Comparison of ENCODE assay signal across 12 cellular contexts in genomic region chr2:231546014-231546413, GRCh38. TPM values are rescaled to one million over a fixed set of nuclear protein-coding genes. Genes with fewer than 3 reads are reported as not detected.
DNase-seq lines count a peak whose midpoint lies in the region; ATAC-seq, FAIRE-seq and TF ChIP-seq lines count a peak whose summit lies in the region.
"Had no signal": no experiment of that assay in that cellular context is flagged by ENCODE, and none has a peak within 500 bp of the region (broad histone marks: within the 10 kb centered on the region; RNA-seq: fewer than 3 reads in every experiment).

No MANE protein-coding gene starts in this region.

- POLR2A ChIA-PET in activated CD4-positive, alpha-beta T cell treated with anti-CD3 and anti-CD28 coated beads, Interleukin-2, amount 10 ng/mL, durations not matched to agents 7 days and 5 days (lab: Charles Lee) = interaction anchor here (0.6 kb wide), 1 partner anchor 29 kb away, joined by 4 read pairs; no protein-coding TSS in a partner anchor
- POLR2A ChIA-PET in GM12878 (lab: Charles Lee) = interaction anchor here (0.5 to 2.1 kb wide), 7 partner anchors 8 to 68 kb away, joined by 3 to 9 read pairs (median 4); no protein-coding TSS in a partner anchor

- peaks cover 14% of the 10 kb centered on the region for H3K9me3 Mint-ChIP-seq in activated CD4-positive, alpha-beta T cell treated with anti-CD3 and anti-CD28 coated beads, Interleukin-2, amount 10 ng/mL, durations not matched to agents 7 days and 5 days

- CTCF ChIA-PET in activated CD4-positive, alpha-beta T cell treated with anti-CD3 and anti-CD28 coated beads, Interleukin-2, amount 10 ng/mL, durations not matched to agents 7 days and 5 days (lab: Charles Lee) = interaction anchor here (0.7 to 1.9 kb wide), 10 partner anchors 9 to 67 kb away, joined by 3 to 7 read pairs (median 4); partner anchors contain the start of gene NMUR1
- CTCF ChIA-PET in GM12878 (lab: Yijun Ruan, JAX) = interaction anchor here (0.6 to 5.7 kb wide), 10 partner anchors 10 to 126 kb away, joined by 3 to 48 read pairs (median 4); no protein-coding TSS in a partner anchor

- H3K27me3 Mint-ChIP-seq in activated CD4-positive, alpha-beta T cell treated with anti-CD3 and anti-CD28 coated beads, Interleukin-2, amount 10 ng/mL, durations not matched to agents 7 days and 5 days = peaks cover 18% of the 10 kb centered on the region

- H3K9me3 ChIP-seq in GM12878 (replicated peaks; ENCODE audit: control insufficient read depth, insufficient read depth, low read length) (peaks cover 7% of the 10 kb centered on the region; the same call in 2 of the 3 replicates), spleen (peaks cover 3 to 17% (median 12%) of the 10 kb centered on the region in 8 donors)
- H3K9me3 ChIP-seq: adrenal gland had no signal

- H3K4me1 ChIP-seq in KMS-11 (ENCODE audit: low read depth, poor library complexity, severe bottlenecking) (peaks cover 22% of the 10 kb centered on the region), GM12878 (ENCODE audit: control insufficient read depth, insufficient read depth, low read length) (peaks cover 30% of the 10 kb centered on the region), spleen (peaks cover 18 to 76% (median 32%) of the 10 kb centered on the region in 6 donors)

- H2AFZ ChIP-seq in KMS-11 (ENCODE audit: low read depth) = peak overlapping the region; percentile 37; the same call in 1 of the 2 replicates
- H2AFZ ChIP-seq in GM12878 (ENCODE audit: control insufficient read depth, low read depth, low read length) = peak overlapping the region; percentile 84

- TF ChIP-seq EP300 in GM12878 (IDR thresholded peaks at IDR 0.05; ENCODE audit: borderline replicate concordance in 1 of 2, control insufficient read depth in 1 of 2, low read depth in 2 of 2, low read length in 2 of 2) = no peak

- no peak for DNase-seq in activated CD4-positive, alpha-beta T cell treated with anti-CD3 and anti-CD28 coated beads, Interleukin-2, amount 10 ng/mL, durations not matched to agents 7 days and 5 days
- no peak for DNase-seq in activated CD4-positive, alpha-beta T cell treated with anti-CD3 and anti-CD28 coated beads, Interleukin-2, amount 50 U/mL, for 1 hour
- no peak for DNase-seq in GM12878 (ENCODE audit: low read depth, low spot score)
- no peak for DNase-seq in spleen
- DNase-seq in HuH-7 (ENCODE audit: low spot score) = no peak
- no peak for DNase-seq in D721Med (ENCODE audit: insufficient read length, low spot score)

- FAIRE-seq in GM12878 (lab: Jason Lieb, UNC) (no peak), D721Med (lab: Jason Lieb, UNC) (no peak)

- H3K4me3 ChIP-seq in KMS-11 (IDR thresholded peaks at IDR 0.05; ENCODE audit: insufficient read depth, low read depth, low read length) (no peak overlapping the region), GM12878 (no peak overlapping the region), spleen (peak overlapping the region in 1 of 8 donors; percentile 42)
- H3K4me3 ChIP-seq: adrenal gland, transverse colon had no signal

- intact Hi-C loops in GM12878 (cut with micrococcal nuclease; ENCODE audit: unreplicated experiment) (loop anchor here (5.0 kb wide), 1 partner anchor 84 kb away; the partner anchor contains the start of gene NCL), spleen (cut with DNase I; ENCODE audit: low total_unique reads) (no loop called here)

- no peak for TF ChIP-seq POLR2A in GM12878 (IDR thresholded peaks at IDR 0.05; ENCODE audit: low read depth, low read length)
- TF ChIP-seq POLR2A in spleen (IDR thresholded peaks at IDR 0.05) = no peak

- H3K4me3 Mint-ChIP-seq in activated CD4-positive, alpha-beta T cell treated with anti-CD3 and anti-CD28 coated beads, Interleukin-2, amount 10 ng/mL, durations not matched to agents 7 days and 5 days = peak overlapping the region; percentile 55

- SMC1A ChIA-PET in GM12878 (lab: Charles Lee; ENCODE audit: uncharacterized antibody, unreplicated experiment) = interaction anchor here (0.6 to 2.7 kb wide), 5 partner anchors 10 to 59 kb away, joined by 3 to 21 read pairs (median 8); no protein-coding TSS in a partner anchor

- H3K4me2 ChIP-seq in KMS-11 = peak overlapping the region; percentile 92; the same call in 1 of the 2 replicates
- H3K4me2 ChIP-seq in GM12878 (ENCODE audit: control insufficient read depth, insufficient read depth) = peak overlapping the region; percentile 95

- TF ChIP-seq RAD21 in GM12878 (IDR thresholded peaks at IDR 0.05; ENCODE audit: insufficient read depth, low read depth, low read length) = no peak

- H3K27me3 ChIP-seq in KMS-11 (ENCODE audit: insufficient read depth, low read depth) (no peaks in the 10 kb centered on the region), GM12878 (replicated peaks in 1 of 2; ENCODE audit: control insufficient read depth in 2 of 2, insufficient read depth in 2 of 2, low read length in 1 of 2) (no peaks in the 10 kb centered on the region), spleen (replicated peaks in 1 of 7) (no peaks in the 10 kb centered on the region)
- H3K27me3 ChIP-seq: adrenal gland, transverse colon had no signal

- H3K27ac Mint-ChIP-seq in activated CD4-positive, alpha-beta T cell treated with anti-CD3 and anti-CD28 coated beads, Interleukin-2, amount 10 ng/mL, durations not matched to agents 7 days and 5 days = peak overlapping the region; percentile 91

- in situ Hi-C loops in GM12878 (cut with MboI) = no loop called here

- RAD21 ChIA-PET in GM12878 (lab: Charles Lee; ENCODE audit: unreplicated experiment) = interaction anchor here (0.7 to 2.8 kb wide), 12 partner anchors 10 to 131 kb away, joined by 3 to 18 read pairs (median 4); no protein-coding TSS in a partner anchor

- H3K36me3 ChIP-seq in KMS-11 (ENCODE audit: insufficient read depth) = no peaks in the 10 kb centered on the region
- H3K36me3 ChIP-seq in GM12878 (ENCODE audit: control insufficient read depth in 2 of 2, insufficient read depth in 2 of 2, low read length in 1 of 2) = no peaks in the 10 kb centered on the region
- H3K36me3 ChIP-seq in spleen = no peaks in the 10 kb centered on the region
- H3K36me3 ChIP-seq: adrenal gland, transverse colon had no signal

- H3K9ac ChIP-seq in KMS-11 (no peak overlapping the region), GM12878 (ENCODE audit: control insufficient read depth, insufficient read depth, low read length) (peak overlapping the region; percentile 15; the same call in 1 of the 2 replicates)

- H3K4me1 Mint-ChIP-seq in activated CD4-positive, alpha-beta T cell treated with anti-CD3 and anti-CD28 coated beads, Interleukin-2, amount 10 ng/mL, durations not matched to agents 7 days and 5 days = peaks cover 48% of the 10 kb centered on the region

- ATAC-seq in GM12878 = peak; percentile 5
- no peak for ATAC-seq in HG02840 (IDR thresholded peaks at IDR 0.05; ENCODE audit: low FRiP score, unreplicated experiment)

- H3K36me3 Mint-ChIP-seq in activated CD4-positive, alpha-beta T cell treated with anti-CD3 and anti-CD28 coated beads, Interleukin-2, amount 10 ng/mL, durations not matched to agents 7 days and 5 days (ENCODE audit: low read depth) = peaks cover 28% of the 10 kb centered on the region

- WGBS in GM12878 (ENCODE audit: insufficient coverage, insufficient replicate concordance, low lambda C conversion rate, missing lambda C conversion rate) = 43% methylated on average over 8 of the region's 8 CpGs
- WGBS in spleen, 5 donors = 49 to 66% (median 62%) methylated on average over 8 of the region's 8 CpGs

- H3K27ac ChIP-seq in KMS-11 = no peak overlapping the region
- peak overlapping the region; percentile 97 for H3K27ac ChIP-seq in GM12878 (ENCODE audit: control insufficient read depth, insufficient read depth)
- peak overlapping the region in 7 of 8 donors; percentile 52 to 91 (median 82) for H3K27ac ChIP-seq in spleen

- H3K79me2 ChIP-seq in KMS-11 (ENCODE audit: insufficient read depth, low read depth) = no peaks in the 10 kb centered on the region
- H3K79me2 ChIP-seq in GM12878 (ENCODE audit: control insufficient read depth, insufficient read depth, low read length) = no peaks in the 10 kb centered on the region

- TF ChIP-seq CTCF in KMS-11 (conservative IDR thresholded peaks at IDR 0.05; ENCODE audit: low read depth, low read length) = no peak
- TF ChIP-seq CTCF in GM12878 (IDR thresholded peaks at IDR 0.05 in 2 of 3, conservative IDR thresholded peaks at IDR 0.05 in 1 of 3; ENCODE audit: control insufficient read depth in 2 of 3, extremely low read depth in 1 of 3, insufficient read depth in 1 of 3, low read depth in 3 of 3, low read length in 3 of 3) = no peak
- no peak for TF ChIP-seq CTCF in spleen (IDR thresholded peaks at IDR 0.05 in 8 of 11, conservative IDR thresholded peaks at IDR 0.05 in 3 of 11)
- TF ChIP-seq CTCF in D721Med (IDR thresholded peaks at IDR 0.05; ENCODE audit: insufficient read depth, missing control alignments) = no peak

- BruUV-seq in GM12878 (replicated peaks; lab: Mats Ljungman, UMichigan) = no TSS peak

- no peaks in the 10 kb centered on the region for H4K20me1 ChIP-seq in KMS-11 (ENCODE audit: insufficient read depth)
- H4K20me1 ChIP-seq in GM12878 (ENCODE audit: control insufficient read depth, insufficient read depth) = no peaks in the 10 kb centered on the region

RNA-seq across cellular contexts. Expression of gene NMUR1, which starts 15.8 kb away (rescaled TPM):
- total RNA-seq in activated CD4-positive, alpha-beta T cell treated with anti-CD3 and anti-CD28 coated beads, Interleukin-2, amount 10 ng/mL, durations not matched to agents 7 days and 5 days = under 1 TPM; 0.47 to 0.60 TPM
- total RNA-seq in GM12878 (2013; cell fraction: nucleolus; rRNA removed) = 0.21 and 0.22 TPM in 2 replicates
- total RNA-seq in GM12878 (2014; rRNA removed) (under 0.01 and 0.05 TPM in 2 replicates), GM12878 (2014; rRNA removed; fragmentation: Illumina TruSeq; extraction: Trizol) (not detected in 2 replicates), GM12878 (2021) (0.08 TPM in 1 of 2 replicates, not detected in the other), spleen (1 to 10 TPM in 6 of 7 donors, under 1 TPM in 1; 0.79 to 6.2 (median 3.1) TPM)
- polyA plus RNA-seq in GM12878 (2011; ENCODE audit: low read depth) = not detected
- polyA plus RNA-seq in GM12878 (2011; rRNA removed) (0.01 and 0.03 TPM in 2 replicates), GM12878 (2014; fragmentation: Illumina TruSeq; extraction: Trizol) (not detected in 2 replicates), GM12878 (2014; fragmentation: Nextera tagmentation; extraction: Ambion mirVana) (under 1 TPM in 1 of 2 experiments, not detected in 1; 0.02 TPM), GM12878 (2014; rRNA removed) (0.03 TPM in 1 of 2 replicates, not detected in the other), GM12878 (2016; fragmentation: Nextera tagmentation; extraction: Ambion mirVana) (under 1 TPM in 1 of 2 experiments, not detected in 1; 0.04 TPM), spleen (1 to 10 TPM in 1 of 3 donors, under 1 TPM in 2; 0.32 to 1.0 (median 0.83) TPM)
- 0.02 and 0.06 TPM in 2 replicates for polyA plus RNA-seq in GM12878 (2011; cell fraction: cytosol; rRNA removed)
- 0.06 and 0.09 TPM in 2 replicates for polyA plus RNA-seq in GM12878 (2011; cell fraction: nucleus; rRNA removed)
- 0.08 and 0.15 TPM in 2 replicates for polyA plus RNA-seq in GM12878 (2012)
- polyA minus RNA-seq in GM12878 (2011; rRNA and poly(A)+ RNA removed) = not detected in 2 replicates
- not detected in 2 replicates for polyA minus RNA-seq in GM12878 (2011; cell fraction: cytosol; rRNA and poly(A)+ RNA removed)
- 0.19 TPM in 1 of 2 replicates, not detected in the other for polyA minus RNA-seq in GM12878 (2011; cell fraction: nucleus; rRNA and poly(A)+ RNA removed)

RNA-seq across cellular contexts. Expression of gene TEX44, which starts 46.6 kb away (rescaled TPM):
- not detected for total RNA-seq in activated CD4-positive, alpha-beta T cell treated with anti-CD3 and anti-CD28 coated beads, Interleukin-2, amount 10 ng/mL, durations not matched to agents 7 days and 5 days
- total RNA-seq in GM12878 (2013; cell fraction: nucleolus; rRNA removed) = not detected in 2 replicates
- not detected in 2 replicates for total RNA-seq in GM12878 (2014; rRNA removed)
- not detected in 2 replicates for total RNA-seq in GM12878 (2014; rRNA removed; fragmentation: Illumina TruSeq; extraction: Trizol)
- not detected in 2 replicates for total RNA-seq in GM12878 (2021)
- polyA plus RNA-seq in GM12878 (2011; ENCODE audit: low read depth) = not detected
- not detected in 2 replicates for polyA plus RNA-seq in GM12878 (2011; rRNA removed)
- polyA plus RNA-seq in GM12878 (2011; cell fraction: cytosol; rRNA removed) = not detected in 2 replicates
- polyA plus RNA-seq in GM12878 (2011; cell fraction: nucleus; rRNA removed) = not detected in 2 replicates
- polyA plus RNA-seq in GM12878 (2012) = 0.11 TPM in 1 of 2 replicates, not detected in the other
- polyA plus RNA-seq in GM12878 (2014; fragmentation: Illumina TruSeq; extraction: Trizol) = not detected in 2 replicates
- polyA plus RNA-seq in GM12878 (2014; fragmentation: Nextera tagmentation; extraction: Ambion mirVana) = not detected
- not detected in 2 replicates for polyA plus RNA-seq in GM12878 (2014; rRNA removed)
- not detected for polyA plus RNA-seq in GM12878 (2016; fragmentation: Nextera tagmentation; extraction: Ambion mirVana)
- not detected in 2 replicates for polyA minus RNA-seq in GM12878 (2011; rRNA and poly(A)+ RNA removed)
- polyA minus RNA-seq in GM12878 (2011; cell fraction: cytosol; rRNA and poly(A)+ RNA removed) = not detected in 2 replicates
- not detected in 2 replicates for polyA minus RNA-seq in GM12878 (2011; cell fraction: nucleus; rRNA and poly(A)+ RNA removed)
- total RNA-seq in spleen = not detected
- not detected for polyA plus RNA-seq in spleen
- total RNA-seq: adrenal gland, dermis blood vessel endothelial cell, mononuclear cell, transverse colon had no signal
- polyA plus RNA-seq: adrenal gland had no signal
